Comparison of ENCODE assay signal across 1 cellular context in genomic region chr3:123327956-123328850, GRCh38.
TF ChIP-seq lines count a peak whose summit lies in the region.

No MANE protein-coding gene starts in this region.

TF ChIP-seq in GM23338, 12 proteins besides CTCF, POLR2A, EP300 and RAD21:
- TF ChIP-seq NANOG (IDR thresholded peaks at IDR 0.05; ENCODE audit: borderline replicate concordance): no peak
- TF ChIP-seq ZNF331 (CRISPR knock-in tag; IDR thresholded peaks at IDR 0.05; ENCODE audit: low read depth): no peak
